1 cellular context compared by ENCODE assay signal in the genomic region with DNA sequence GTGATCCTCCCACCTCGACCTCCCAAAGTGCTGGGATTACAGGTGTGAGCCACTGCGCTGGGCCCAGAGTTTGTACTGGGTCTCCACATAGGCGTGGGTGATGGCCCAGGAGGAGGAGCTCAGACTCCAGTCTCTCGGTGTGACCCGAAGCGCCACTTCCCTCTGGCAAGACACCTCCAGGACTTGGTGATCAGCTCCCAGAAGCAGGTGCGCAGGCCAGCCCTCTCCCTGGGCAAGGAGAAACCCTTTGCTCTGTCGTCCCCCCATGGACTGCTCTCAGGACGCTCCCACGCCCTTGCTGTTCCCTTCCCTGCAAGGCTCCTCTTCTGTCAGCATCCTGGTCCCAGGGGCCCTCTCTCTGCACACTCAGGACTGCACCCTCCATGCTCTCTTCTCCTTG.
TF ChIP-seq lines count a peak whose summit lies in the region.

No MANE protein-coding gene starts in this region.

TF ChIP-seq in GM23338, 12 proteins besides CTCF, POLR2A, EP300 and RAD21:
- TF ChIP-seq, protein P1, sequence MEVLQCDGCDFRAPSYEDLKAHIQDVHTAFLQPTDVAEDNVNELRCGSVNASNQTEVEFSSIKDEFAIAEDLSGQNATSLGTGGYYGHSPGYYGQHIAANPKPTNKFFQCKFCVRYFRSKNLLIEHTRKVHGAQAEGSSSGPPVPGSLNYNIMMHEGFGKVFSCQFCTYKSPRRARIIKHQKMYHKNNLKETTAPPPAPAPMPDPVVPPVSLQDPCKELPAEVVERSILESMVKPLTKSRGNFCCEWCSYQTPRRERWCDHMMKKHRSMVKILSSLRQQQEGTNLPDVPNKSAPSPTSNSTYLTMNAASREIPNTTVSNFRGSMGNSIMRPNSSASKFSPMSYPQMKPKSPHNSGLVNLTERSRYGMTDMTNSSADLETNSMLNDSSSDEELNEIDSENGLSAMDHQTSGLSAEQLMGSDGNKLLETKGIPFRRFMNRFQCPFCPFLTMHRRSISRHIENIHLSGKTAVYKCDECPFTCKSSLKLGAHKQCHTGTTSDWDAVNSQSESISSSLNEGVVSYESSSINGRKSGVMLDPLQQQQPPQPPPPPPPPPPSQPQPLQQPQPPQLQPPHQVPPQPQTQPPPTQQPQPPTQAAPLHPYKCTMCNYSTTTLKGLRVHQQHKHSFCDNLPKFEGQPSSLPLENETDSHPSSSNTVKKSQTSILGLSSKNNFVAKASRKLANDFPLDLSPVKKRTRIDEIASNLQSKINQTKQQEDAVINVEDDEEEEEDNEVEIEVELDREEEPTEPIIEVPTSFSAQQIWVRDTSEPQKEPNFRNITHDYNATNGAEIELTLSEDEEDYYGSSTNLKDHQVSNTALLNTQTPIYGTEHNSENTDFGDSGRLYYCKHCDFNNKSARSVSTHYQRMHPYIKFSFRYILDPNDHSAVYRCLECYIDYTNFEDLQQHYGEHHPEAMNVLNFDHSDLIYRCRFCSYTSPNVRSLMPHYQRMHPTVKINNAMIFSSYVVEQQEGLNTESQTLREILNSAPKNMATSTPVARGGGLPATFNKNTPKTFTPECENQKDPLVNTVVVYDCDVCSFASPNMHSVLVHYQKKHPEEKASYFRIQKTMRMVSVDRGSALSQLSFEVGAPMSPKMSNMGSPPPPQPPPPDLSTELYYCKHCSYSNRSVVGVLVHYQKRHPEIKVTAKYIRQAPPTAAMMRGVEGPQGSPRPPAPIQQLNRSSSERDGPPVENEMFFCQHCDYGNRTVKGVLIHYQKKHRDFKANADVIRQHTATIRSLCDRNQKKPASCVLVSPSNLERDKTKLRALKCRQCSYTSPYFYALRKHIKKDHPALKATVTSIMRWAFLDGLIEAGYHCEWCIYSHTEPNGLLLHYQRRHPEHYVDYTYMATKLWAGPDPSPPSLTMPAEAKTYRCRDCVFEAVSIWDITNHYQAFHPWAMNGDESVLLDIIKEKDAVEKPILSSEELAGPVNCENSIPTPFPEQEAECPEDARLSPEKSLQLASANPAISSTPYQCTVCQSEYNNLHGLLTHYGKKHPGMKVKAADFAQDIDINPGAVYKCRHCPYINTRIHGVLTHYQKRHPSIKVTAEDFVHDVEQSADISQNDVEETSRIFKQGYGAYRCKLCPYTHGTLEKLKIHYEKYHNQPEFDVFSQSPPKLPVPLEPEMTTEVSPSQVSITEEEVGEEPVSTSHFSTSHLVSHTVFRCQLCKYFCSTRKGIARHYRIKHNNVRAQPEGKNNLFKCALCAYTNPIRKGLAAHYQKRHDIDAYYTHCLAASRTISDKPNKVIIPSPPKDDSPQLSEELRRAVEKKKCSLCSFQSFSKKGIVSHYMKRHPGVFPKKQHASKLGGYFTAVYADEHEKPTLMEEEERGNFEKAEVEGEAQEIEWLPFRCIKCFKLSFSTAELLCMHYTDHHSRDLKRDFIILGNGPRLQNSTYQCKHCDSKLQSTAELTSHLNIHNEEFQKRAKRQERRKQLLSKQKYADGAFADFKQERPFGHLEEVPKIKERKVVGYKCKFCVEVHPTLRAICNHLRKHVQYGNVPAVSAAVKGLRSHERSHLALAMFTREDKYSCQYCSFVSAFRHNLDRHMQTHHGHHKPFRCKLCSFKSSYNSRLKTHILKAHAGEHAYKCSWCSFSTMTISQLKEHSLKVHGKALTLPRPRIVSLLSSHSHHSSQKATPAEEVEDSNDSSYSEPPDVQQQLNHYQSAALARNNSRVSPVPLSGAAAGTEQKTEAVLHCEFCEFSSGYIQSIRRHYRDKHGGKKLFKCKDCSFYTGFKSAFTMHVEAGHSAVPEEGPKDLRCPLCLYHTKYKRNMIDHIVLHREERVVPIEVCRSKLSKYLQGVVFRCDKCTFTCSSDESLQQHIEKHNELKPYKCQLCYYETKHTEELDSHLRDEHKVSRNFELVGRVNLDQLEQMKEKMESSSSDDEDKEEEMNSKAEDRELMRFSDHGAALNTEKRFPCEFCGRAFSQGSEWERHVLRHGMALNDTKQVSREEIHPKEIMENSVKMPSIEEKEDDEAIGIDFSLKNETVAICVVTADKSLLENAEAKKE (CRISPR knock-in tag; IDR thresholded peaks at IDR 0.05), result no peak
- TF ChIP-seq, protein P2, sequence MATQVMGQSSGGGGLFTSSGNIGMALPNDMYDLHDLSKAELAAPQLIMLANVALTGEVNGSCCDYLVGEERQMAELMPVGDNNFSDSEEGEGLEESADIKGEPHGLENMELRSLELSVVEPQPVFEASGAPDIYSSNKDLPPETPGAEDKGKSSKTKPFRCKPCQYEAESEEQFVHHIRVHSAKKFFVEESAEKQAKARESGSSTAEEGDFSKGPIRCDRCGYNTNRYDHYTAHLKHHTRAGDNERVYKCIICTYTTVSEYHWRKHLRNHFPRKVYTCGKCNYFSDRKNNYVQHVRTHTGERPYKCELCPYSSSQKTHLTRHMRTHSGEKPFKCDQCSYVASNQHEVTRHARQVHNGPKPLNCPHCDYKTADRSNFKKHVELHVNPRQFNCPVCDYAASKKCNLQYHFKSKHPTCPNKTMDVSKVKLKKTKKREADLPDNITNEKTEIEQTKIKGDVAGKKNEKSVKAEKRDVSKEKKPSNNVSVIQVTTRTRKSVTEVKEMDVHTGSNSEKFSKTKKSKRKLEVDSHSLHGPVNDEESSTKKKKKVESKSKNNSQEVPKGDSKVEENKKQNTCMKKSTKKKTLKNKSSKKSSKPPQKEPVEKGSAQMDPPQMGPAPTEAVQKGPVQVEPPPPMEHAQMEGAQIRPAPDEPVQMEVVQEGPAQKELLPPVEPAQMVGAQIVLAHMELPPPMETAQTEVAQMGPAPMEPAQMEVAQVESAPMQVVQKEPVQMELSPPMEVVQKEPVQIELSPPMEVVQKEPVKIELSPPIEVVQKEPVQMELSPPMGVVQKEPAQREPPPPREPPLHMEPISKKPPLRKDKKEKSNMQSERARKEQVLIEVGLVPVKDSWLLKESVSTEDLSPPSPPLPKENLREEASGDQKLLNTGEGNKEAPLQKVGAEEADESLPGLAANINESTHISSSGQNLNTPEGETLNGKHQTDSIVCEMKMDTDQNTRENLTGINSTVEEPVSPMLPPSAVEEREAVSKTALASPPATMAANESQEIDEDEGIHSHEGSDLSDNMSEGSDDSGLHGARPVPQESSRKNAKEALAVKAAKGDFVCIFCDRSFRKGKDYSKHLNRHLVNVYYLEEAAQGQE (IDR thresholded peaks at IDR 0.05; ENCODE audit: unreplicated experiment), result no peak
- no peak for TF ChIP-seq ZNF331 (CRISPR knock-in tag; IDR thresholded peaks at IDR 0.05; ENCODE audit: low read depth)
- TF ChIP-seq CREB1 (CRISPR knock-in tag; IDR thresholded peaks at IDR 0.05; ENCODE audit: low read depth), result no peak
- TF ChIP-seq EZH2phosphoT487 (IDR thresholded peaks at IDR 0.05; ENCODE audit: unreplicated experiment), result no peak
- no peak for TF ChIP-seq JUNB (IDR thresholded peaks at IDR 0.05; ENCODE audit: unreplicated experiment)
- TF ChIP-seq POLR2AphosphoS5 (IDR thresholded peaks at IDR 0.05; ENCODE audit: low read depth), result no peak
- no peak for TF ChIP-seq STAT1 (IDR thresholded peaks at IDR 0.05; ENCODE audit: unreplicated experiment)
- TF ChIP-seq, protein P3, sequence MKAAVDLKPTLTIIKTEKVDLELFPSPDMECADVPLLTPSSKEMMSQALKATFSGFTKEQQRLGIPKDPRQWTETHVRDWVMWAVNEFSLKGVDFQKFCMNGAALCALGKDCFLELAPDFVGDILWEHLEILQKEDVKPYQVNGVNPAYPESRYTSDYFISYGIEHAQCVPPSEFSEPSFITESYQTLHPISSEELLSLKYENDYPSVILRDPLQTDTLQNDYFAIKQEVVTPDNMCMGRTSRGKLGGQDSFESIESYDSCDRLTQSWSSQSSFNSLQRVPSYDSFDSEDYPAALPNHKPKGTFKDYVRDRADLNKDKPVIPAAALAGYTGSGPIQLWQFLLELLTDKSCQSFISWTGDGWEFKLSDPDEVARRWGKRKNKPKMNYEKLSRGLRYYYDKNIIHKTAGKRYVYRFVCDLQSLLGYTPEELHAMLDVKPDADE (IDR thresholded peaks at IDR 0.05), result no peak
- no peak for TF ChIP-seq NANOG (IDR thresholded peaks at IDR 0.05; ENCODE audit: borderline replicate concordance)
- TF ChIP-seq EZH2 (IDR thresholded peaks at IDR 0.05; ENCODE audit: low read depth, unreplicated experiment), result no peak
- TF ChIP-seq ZNF114 (CRISPR knock-in tag; IDR thresholded peaks at IDR 0.05), result no peak
